Comparison of ENCODE assay signal across 18 cellular contexts in the genomic region with DNA sequence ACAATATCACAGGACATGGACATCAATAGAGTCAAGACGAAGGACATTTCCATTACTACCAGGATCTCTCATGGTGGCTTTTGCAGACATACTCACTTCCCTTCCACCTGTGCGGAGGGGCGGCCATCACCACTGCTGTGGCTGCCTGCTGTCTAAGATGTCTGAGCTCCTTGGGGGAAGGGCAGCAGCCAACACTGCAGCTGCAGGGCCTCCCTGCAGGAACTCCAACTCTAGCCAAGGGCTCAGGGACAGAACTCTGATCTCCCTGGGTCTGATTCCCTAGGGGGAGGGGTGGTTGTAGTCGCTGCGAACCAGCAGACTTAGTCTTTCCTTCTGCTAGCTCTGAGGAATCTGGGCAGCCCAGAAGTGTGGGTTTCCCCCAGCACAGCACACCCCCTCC.
A peak's percentile ranks its signal among the peaks of the same experiment; 100 is the strongest.
DNase-seq lines count a peak whose midpoint lies in the region; ATAC-seq and TF ChIP-seq lines count a peak whose summit lies in the region.
"Had no signal": no experiment of that assay in that cellular context is flagged by ENCODE, and none has a peak within 500 bp of the region (broad histone marks: within the 10 kb centered on the region; RNA-seq: fewer than 3 reads in every experiment).

No MANE protein-coding gene starts in this region.

- ATAC-seq in GM23338, result peak; percentile 96
- ATAC-seq in WTC11, result peak; percentile 86
- no peak for ATAC-seq in GM19455 (IDR thresholded peaks at IDR 0.05; ENCODE audit: unreplicated experiment)
- no peak for ATAC-seq in HG02571 (IDR thresholded peaks at IDR 0.05; ENCODE audit: unreplicated experiment)
- ATAC-seq: A549; CD8-positive, alpha-beta T cell had no signal

- H3K9me3 ChIP-seq in iPS-15b (ENCODE audit: control insufficient read depth, insufficient read depth, low read length) (no peaks in the 10 kb centered on the region), neural progenitor cell (ENCODE audit: low read depth) (peaks cover 3% of the 10 kb centered on the region)
- H3K9me3 ChIP-seq: A549 had no signal

- H3K4me1 Mint-ChIP-seq in GM23338 (peaks cover 11% of the 10 kb centered on the region), WTC11 (peaks cover 11% of the 10 kb centered on the region), neural progenitor cell (no peaks in the 10 kb centered on the region)
- H3K4me1 Mint-ChIP-seq in activated naive CD4-positive, alpha-beta T cell treated with anti-CD3 and anti-CD28 coated beads, Interleukin-2, amount 10 ng/mL, durations not matched to agents 7 days and 5 days, result no peaks in the 10 kb centered on the region

- H4K20me1 ChIP-seq in GM23338 (replicated peaks; ENCODE audit: insufficient read depth) (no peaks in the 10 kb centered on the region), neural progenitor cell (ENCODE audit: low read depth) (no peaks in the 10 kb centered on the region)

- H3F3A ChIP-seq in GM23338 (replicated peaks; ENCODE audit: low read depth) (no peaks in the 10 kb centered on the region), neural progenitor cell (ENCODE audit: low read depth) (no peaks in the 10 kb centered on the region)

- H3K9ac ChIP-seq in iPS-15b (ENCODE audit: low read depth, low read length) (no peak overlapping the region), neural progenitor cell (no peak overlapping the region)

- H3K9me3 Mint-ChIP-seq in GM23338 (no peaks in the 10 kb centered on the region), WTC11 (no peaks in the 10 kb centered on the region), neural progenitor cell (peaks cover 3% of the 10 kb centered on the region)
- no peaks in the 10 kb centered on the region for H3K9me3 Mint-ChIP-seq in activated naive CD4-positive, alpha-beta T cell treated with anti-CD3 and anti-CD28 coated beads, Interleukin-2, amount 10 ng/mL, durations not matched to agents 7 days and 5 days
- H3K9me3 Mint-ChIP-seq: CD8-positive, alpha-beta T cell had no signal

- H3K27me3 ChIP-seq in GM23338 (ENCODE audit: insufficient read depth), result no peaks in the 10 kb centered on the region
- no peaks in the 10 kb centered on the region for H3K27me3 ChIP-seq in iPS-15b (ENCODE audit: control insufficient read depth, insufficient read depth, low read length)
- no peaks in the 10 kb centered on the region for H3K27me3 ChIP-seq in neural progenitor cell

- H3K79me2 ChIP-seq in GM23338 (replicated peaks; ENCODE audit: insufficient read depth) (no peaks in the 10 kb centered on the region), neural progenitor cell (ENCODE audit: low read depth) (no peaks in the 10 kb centered on the region)

- H3K4me2 ChIP-seq in GM23338 (0 out of 2 replicates have a peak overlapping the region, but pooled peaks have one; percentile 31), neural progenitor cell (peak overlapping the region; percentile 37)
- H3K4me2 ChIP-seq: A549 had no signal

- no peaks in the 10 kb centered on the region for H3K9me2 ChIP-seq in GM23338 (ENCODE audit: insufficient read depth)

- no peak overlapping the region for H3K27ac ChIP-seq in GM23338 (ENCODE audit: low read depth)
- no peak overlapping the region for H3K27ac ChIP-seq in neural progenitor cell
- H3K27ac ChIP-seq: A549 had no signal

- H2AFZ ChIP-seq in GM23338, result peak overlapping the region; percentile 45
- peak overlapping the region; percentile 81 for H2AFZ ChIP-seq in neural progenitor cell (replicated peaks)

- H3K36me3 ChIP-seq in GM23338 (ENCODE audit: insufficient read depth) (no peaks in the 10 kb centered on the region), iPS-15b (ENCODE audit: control insufficient read depth, insufficient read depth, low read length) (no peaks in the 10 kb centered on the region), neural progenitor cell (no peaks in the 10 kb centered on the region)

- H3K36me3 Mint-ChIP-seq in GM23338 (ENCODE audit: low read depth) (no peaks in the 10 kb centered on the region), WTC11 (no peaks in the 10 kb centered on the region), neural progenitor cell (no peaks in the 10 kb centered on the region)
- H3K36me3 Mint-ChIP-seq in activated naive CD4-positive, alpha-beta T cell treated with anti-CD3 and anti-CD28 coated beads, Interleukin-2, amount 10 ng/mL, durations not matched to agents 7 days and 5 days, result no peaks in the 10 kb centered on the region
- H3K36me3 Mint-ChIP-seq: CD8-positive, alpha-beta T cell had no signal

- CTCF ChIA-PET in WTC11 (lab: Charles Lee), result interaction anchor here (1.0 kb wide), 1 partner anchor 49 kb away, joined by 3 read pairs; no protein-coding TSS in a partner anchor
- CTCF ChIA-PET in activated naive CD4-positive, alpha-beta T cell treated with anti-CD3 and anti-CD28 coated beads, Interleukin-2, amount 10 ng/mL, durations not matched to agents 7 days and 5 days (lab: Charles Lee), result no interaction called here

- H3K4me3 Mint-ChIP-seq in GM23338 (no peak overlapping the region), WTC11 (no peak overlapping the region), neural progenitor cell (no peak overlapping the region)
- H3K4me3 Mint-ChIP-seq in activated naive CD4-positive, alpha-beta T cell treated with anti-CD3 and anti-CD28 coated beads, Interleukin-2, amount 10 ng/mL, durations not matched to agents 7 days and 5 days, result no peak overlapping the region
- H3K4me3 Mint-ChIP-seq: CD8-positive, alpha-beta T cell had no signal

- no peak overlapping the region for H3K27ac Mint-ChIP-seq in GM23338
- H3K27ac Mint-ChIP-seq in WTC11, result no peak overlapping the region
- no peak overlapping the region for H3K27ac Mint-ChIP-seq in neural progenitor cell
- no peak overlapping the region for H3K27ac Mint-ChIP-seq in activated naive CD4-positive, alpha-beta T cell treated with anti-CD3 and anti-CD28 coated beads, Interleukin-2, amount 10 ng/mL, durations not matched to agents 7 days and 5 days
- H3K27ac Mint-ChIP-seq: CD8-positive, alpha-beta T cell had no signal

- POLR2A ChIA-PET in WTC11 (lab: Charles Lee), result no interaction called here

- peak; percentile 54 for DNase-seq in GM23338 (ENCODE audit: low spot score)
- DNase-seq in WTC11 (ENCODE audit: low spot score), result peak; percentile 36
- DNase-seq in neural progenitor cell (ENCODE audit: low spot score), result peak; percentile 44
- DNase-seq in activated naive CD4-positive, alpha-beta T cell treated with anti-CD3 and anti-CD28 coated beads, Interleukin-2, amount 10 ng/mL, durations not matched to agents 7 days and 5 days, result no peak
- no peak for DNase-seq in NCI-H2196 treated with DMSO at 0.1 percent for 48 hours (lab: John Stamatoyannopoulos, UW; ENCODE audit: unreplicated experiment)
- DNase-seq: Calu3; CD8-positive, alpha-beta T cell; DMS53; HCEC 1CT; KBM-7; MV-4-11; NCI-H1694 treated with DMSO at 0.1 percent for 48 hours; NCI-H510A treated with DMSO at 0.1 percent for 48 hours; NCI-H82 had no signal

- no peak for TF ChIP-seq CTCF in GM23338 (conservative IDR thresholded peaks at IDR 0.05; ENCODE audit: low read depth in 2 of 2)
- no peak for TF ChIP-seq CTCF in WTC11 (IDR thresholded peaks at IDR 0.05)
- TF ChIP-seq CTCF in neural progenitor cell (IDR thresholded peaks at IDR 0.05), result no peak

- no peaks in the 10 kb centered on the region for H3K27me3 Mint-ChIP-seq in GM23338 (ENCODE audit: insufficient read depth, low read depth, poor library complexity)
- peaks cover 25% of the 10 kb centered on the region for H3K27me3 Mint-ChIP-seq in WTC11 (ENCODE audit: low read depth)
- H3K27me3 Mint-ChIP-seq in neural progenitor cell (ENCODE audit: insufficient read depth, low read depth), result no peaks in the 10 kb centered on the region
- peaks cover 40% of the 10 kb centered on the region for H3K27me3 Mint-ChIP-seq in activated naive CD4-positive, alpha-beta T cell treated with anti-CD3 and anti-CD28 coated beads, Interleukin-2, amount 10 ng/mL, durations not matched to agents 7 days and 5 days

- no peaks in the 10 kb centered on the region; the same call in 1 of the 2 replicates for H3K4me1 ChIP-seq in GM23338 (ENCODE audit: insufficient read depth)
- H3K4me1 ChIP-seq in iPS-15b (ENCODE audit: control insufficient read depth, insufficient read depth, low read length), result peaks cover 6% of the 10 kb centered on the region
- peaks cover 9% of the 10 kb centered on the region for H3K4me1 ChIP-seq in neural progenitor cell
- H3K4me1 ChIP-seq: A549 had no signal

- H3K4me3 ChIP-seq in GM23338, result no peak overlapping the region
- peak overlapping the region; percentile 18 for H3K4me3 ChIP-seq in iPS-15b (ENCODE audit: low read depth, low read length)
- no peak overlapping the region for H3K4me3 ChIP-seq in neural progenitor cell
- H3K4me3 ChIP-seq: A549 had no signal

TF ChIP-seq in GM23338, 12 proteins besides CTCF, POLR2A, EP300 and RAD21 (continues in another document):
- TF ChIP-seq CREB1 (CRISPR knock-in tag; IDR thresholded peaks at IDR 0.05; ENCODE audit: low read depth), result no peak
- TF ChIP-seq NANOG (IDR thresholded peaks at IDR 0.05; ENCODE audit: borderline replicate concordance), result no peak

TF ChIP-seq in WTC11, 78 proteins besides CTCF, POLR2A, EP300 and RAD21:
- TF ChIP-seq FOXP1 (CRISPR knock-in tag; IDR thresholded peaks at IDR 0.05; ENCODE audit: borderline replicate concordance) (0 out of 2 replicates have a peak, but pooled peaks have one; percentile 23), ATF1 (CRISPR knock-in tag; IDR thresholded peaks at IDR 0.05) (no peak), RORB (CRISPR knock-in tag; IDR thresholded peaks at IDR 0.05) (no peak)
- TF ChIP-seq, protein P1, sequence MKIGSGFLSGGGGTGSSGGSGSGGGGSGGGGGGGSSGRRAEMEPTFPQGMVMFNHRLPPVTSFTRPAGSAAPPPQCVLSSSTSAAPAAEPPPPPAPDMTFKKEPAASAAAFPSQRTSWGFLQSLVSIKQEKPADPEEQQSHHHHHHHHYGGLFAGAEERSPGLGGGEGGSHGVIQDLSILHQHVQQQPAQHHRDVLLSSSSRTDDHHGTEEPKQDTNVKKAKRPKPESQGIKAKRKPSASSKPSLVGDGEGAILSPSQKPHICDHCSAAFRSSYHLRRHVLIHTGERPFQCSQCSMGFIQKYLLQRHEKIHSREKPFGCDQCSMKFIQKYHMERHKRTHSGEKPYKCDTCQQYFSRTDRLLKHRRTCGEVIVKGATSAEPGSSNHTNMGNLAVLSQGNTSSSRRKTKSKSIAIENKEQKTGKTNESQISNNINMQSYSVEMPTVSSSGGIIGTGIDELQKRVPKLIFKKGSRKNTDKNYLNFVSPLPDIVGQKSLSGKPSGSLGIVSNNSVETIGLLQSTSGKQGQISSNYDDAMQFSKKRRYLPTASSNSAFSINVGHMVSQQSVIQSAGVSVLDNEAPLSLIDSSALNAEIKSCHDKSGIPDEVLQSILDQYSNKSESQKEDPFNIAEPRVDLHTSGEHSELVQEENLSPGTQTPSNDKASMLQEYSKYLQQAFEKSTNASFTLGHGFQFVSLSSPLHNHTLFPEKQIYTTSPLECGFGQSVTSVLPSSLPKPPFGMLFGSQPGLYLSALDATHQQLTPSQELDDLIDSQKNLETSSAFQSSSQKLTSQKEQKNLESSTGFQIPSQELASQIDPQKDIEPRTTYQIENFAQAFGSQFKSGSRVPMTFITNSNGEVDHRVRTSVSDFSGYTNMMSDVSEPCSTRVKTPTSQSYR (CRISPR knock-in tag; IDR thresholded peaks at IDR 0.05), result peak; percentile 76; the same call in 1 of the 2 replicates

Comparison
In these comparisons a context has a peak if more than half of its experiments do, and no peak if none do; other contexts are left out.
1. ATAC-seq: peak in GM23338 (single experiment) and WTC11 (single experiment); none in GM19455 (single experiment) and HG02571 (single experiment).
2. DNase-seq: peak in GM23338 (single experiment), WTC11 (single experiment) and neural progenitor cell (single experiment); none in activated naive CD4-positive, alpha-beta T cell treated with anti-CD3 and anti-CD28 coated beads, Interleukin-2, amount 10 ng/mL, durations not matched to agents 7 days and 5 days (single experiment) and NCI-H2196 treated with DMSO at 0.1 percent for 48 hours (single experiment).